21 cellular contexts compared by ENCODE assay signal in genomic region chr15:98809273-98809672, GRCh38.
DNase-seq lines count a peak whose midpoint lies in the region; ATAC-seq, FAIRE-seq and TF ChIP-seq lines count a peak whose summit lies in the region.
"Had no signal": no experiment of that assay in that cellular context is flagged by ENCODE, and none has a peak within 500 bp of the region (broad histone marks: within the 10 kb centered on the region; RNA-seq: fewer than 3 reads in every experiment).

No MANE protein-coding gene starts in this region.

- H3K4me1 ChIP-seq in mammary epithelial cell (ENCODE audit: insufficient read depth, low read length) = peaks cover 8% of the 10 kb centered on the region
- H3K4me1 ChIP-seq in stomach = peaks cover 23 to 56% (median 42%) of the 10 kb centered on the region in 4 donors

- no peaks in the 10 kb centered on the region for H4K20me1 ChIP-seq in mammary epithelial cell (ENCODE audit: insufficient read depth, low read length)

- dilution Hi-C loops in mammary epithelial cell (cut with HindIII; ENCODE audit: low sequenced_read_pairs) = no loop called here

- in situ Hi-C loops in mammary epithelial cell (cut with MboI; ENCODE audit: low sequenced_read_pairs in 2 of 2) = no loop called here

- H3K4me2 ChIP-seq in mammary epithelial cell (ENCODE audit: insufficient read depth, low read depth, low read length) = peak overlapping the region; percentile 58
- H3K4me2 ChIP-seq: KMS-11 had no signal

- no peak overlapping the region for H3K9ac ChIP-seq in mammary epithelial cell (ENCODE audit: insufficient read depth, low read length)
- H3K9ac ChIP-seq: KMS-11 had no signal

- peaks cover 93% of the 10 kb centered on the region for H3K79me2 ChIP-seq in mammary epithelial cell (ENCODE audit: insufficient read depth, low read length)

- CTCF ChIA-PET in mammary epithelial cell (lab: Charles Lee; ENCODE audit: low non-redundant PET) = no interaction called here

- TF ChIP-seq EP300 in stomach (IDR thresholded peaks at IDR 0.05) = no peak

- BruUV-seq in mammary epithelial cell (replicated peaks; lab: Mats Ljungman, UMichigan) = no TSS peak

- peak; percentile 76 for ATAC-seq in left ventricle myocardium superior
- ATAC-seq in HG03097 (IDR thresholded peaks at IDR 0.05; ENCODE audit: low FRiP score, unreplicated experiment) = no peak
- ATAC-seq: activated CD8-positive, alpha-beta T cell treated with anti-CD3 and anti-CD28 coated beads, Interleukin-2, amount 10 ng/mL, durations not matched to agents 7 days and 5 days; GM12878; SK-N-SH treated with all-trans-retinoic acid at 6 μM for 48 hours had no signal

- WGBS in mammary epithelial cell (ENCODE audit: low coverage, missing lambda C conversion rate) = 6% methylated on average over 9 of the region's 11 CpGs
- WGBS in stomach, 5 donors = 37 to 60% (median 47%) methylated on average over 11 of the region's 11 CpGs

- peak overlapping the region; percentile 47 for H2AFZ ChIP-seq in mammary epithelial cell (ENCODE audit: low read depth, low read length)

- TF ChIP-seq CTCF in mammary epithelial cell (conservative IDR thresholded peaks at IDR 0.05 in 1 of 2, IDR thresholded peaks at IDR 0.05 in 1 of 2; ENCODE audit: extremely low read depth in 1 of 2, insufficient read depth in 1 of 2, low read depth in 1 of 2, low read length in 2 of 2) (no peak), stomach (IDR thresholded peaks at IDR 0.05) (no peak)

- H3K27me3 ChIP-seq in mammary epithelial cell (ENCODE audit: insufficient read depth, low read length) (no peaks in the 10 kb centered on the region), stomach (no peaks in the 10 kb centered on the region)
- H3K27me3 ChIP-seq: transverse colon had no signal

- H3K4me3 ChIP-seq in mammary epithelial cell (replicated peaks in 1 of 3; ENCODE audit: insufficient read depth in 1 of 3, low read depth in 2 of 3, low read length in 3 of 3) (no peak overlapping the region), stomach (no peak overlapping the region)
- H3K4me3 ChIP-seq: GM12878, transverse colon had no signal

- H3K9me3 ChIP-seq in mammary epithelial cell (replicated peaks; ENCODE audit: insufficient read depth, low read length) = no peaks in the 10 kb centered on the region
- no peaks in the 10 kb centered on the region for H3K9me3 ChIP-seq in stomach
- H3K9me3 ChIP-seq: transverse colon had no signal

- no peak for TF ChIP-seq POLR2A in stomach (IDR thresholded peaks at IDR 0.05)

- no peak overlapping the region for H3K27ac ChIP-seq in mammary epithelial cell (ENCODE audit: insufficient read depth, low read depth, low read length)
- peak overlapping the region in 3 of 5 donors; percentile 14 to 32 (median 16) for H3K27ac ChIP-seq in stomach
- H3K27ac ChIP-seq: KMS-11, transverse colon had no signal

- H3K36me3 ChIP-seq in mammary epithelial cell (ENCODE audit: insufficient read depth, low read length) = no peaks in the 10 kb centered on the region
- no peaks in the 10 kb centered on the region for H3K36me3 ChIP-seq in stomach
- H3K36me3 ChIP-seq: transverse colon had no signal

- no peak for FAIRE-seq in urothelium cell line (lab: Jason Lieb, UNC)
- FAIRE-seq in HTR-8/SVneo (lab: Jason Lieb, UNC) = no peak
- FAIRE-seq: GM12878, small intestine had no signal

- peak; percentile 23 for DNase-seq in M059J (ENCODE audit: low read depth)
- no peak for DNase-seq in mammary epithelial cell
- peak; percentile 65 for DNase-seq in left ventricle myocardium superior
- peak; percentile 69 for DNase-seq in stomach
- DNase-seq in urothelium cell line (ENCODE audit: low spot score) = no peak
- no peak for DNase-seq in HTR-8/SVneo (ENCODE audit: insufficient read length, low spot score)
- DNase-seq: activated CD8-positive, alpha-beta T cell treated with anti-CD3 and anti-CD28 coated beads, Interleukin-2, amount 10 ng/mL, durations not matched to agents 7 days and 5 days; activated gamma-delta T cell; activated T-cell treated with anti-CD3 and anti-CD28 coated beads for 4 hours; effector CD4-positive, alpha-beta T cell; mesenchymal stem cell; MV-4-11; NCI-H1436 treated with DMSO at 0.1 percent for 48 hours; NCI-H446 treated with DMSO at 0.1 percent for 48 hours; small intestine; T-helper 2 cell; transverse colon had no signal

- intact Hi-C loops in mammary epithelial cell (cut with micrococcal nuclease) (loop anchor here (5.0 kb wide), 1 partner anchor 33 kb away; no protein-coding TSS in a partner anchor), left ventricle myocardium superior (cut with micrococcal nuclease) (no loop called here), stomach (cut with DNase I; ENCODE audit: low total_unique reads) (loop anchor here (10.0 kb wide), 1 partner anchor 66 kb away; no protein-coding TSS in a partner anchor)

Comparison
In these comparisons a context has a peak if more than half of its experiments do, and no peak if none do; other contexts are left out.
1. DNase-seq: peak in M059J (single experiment), left ventricle myocardium superior (single experiment) and stomach (single experiment); none in mammary epithelial cell (single experiment), urothelium cell line (single experiment) and HTR-8/SVneo (single experiment).